1 cellular context compared by ENCODE assay signal in the genomic region with DNA sequence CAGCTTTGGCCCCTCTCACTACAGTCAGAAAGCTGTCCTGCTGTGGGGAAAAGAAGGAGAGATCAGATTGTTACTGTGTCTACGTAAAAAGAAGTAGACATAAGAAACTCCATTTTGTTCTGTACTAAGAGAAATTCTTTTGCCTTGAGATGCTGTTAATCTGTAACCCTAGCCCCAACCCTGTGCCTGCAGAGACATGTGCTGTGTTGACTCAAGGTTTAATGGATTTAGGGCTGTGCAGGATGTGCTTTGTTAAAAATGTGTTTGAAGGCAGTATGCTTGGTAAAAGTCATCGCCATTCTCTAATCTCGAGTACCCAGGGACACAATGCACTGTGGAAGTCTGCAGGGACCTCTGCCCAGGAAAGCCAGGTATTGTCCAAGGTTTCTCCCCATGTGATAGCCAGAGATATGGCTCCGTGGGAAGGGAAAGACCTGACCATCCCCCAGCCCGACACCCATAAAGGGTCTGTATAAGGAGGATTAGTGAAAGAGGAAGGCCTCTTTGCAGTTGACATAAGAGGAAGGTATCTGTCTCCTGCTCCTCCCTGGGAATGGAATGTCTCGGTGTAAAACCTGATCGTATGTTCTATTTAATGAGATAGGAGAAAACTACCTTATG.
TF ChIP-seq lines count a peak whose summit lies in the region.
"Not testable (repeated sequence)": the region's sequence is repeated elsewhere in the genome, so short reads cannot be mapped to it uniquely, and the experiment has no call there.

No MANE protein-coding gene starts in this region.

TF ChIP-seq in HepG2, 621 proteins besides CTCF, POLR2A, EP300 and RAD21 (continued from another document):
- TF ChIP-seq FOXP4 (CRISPR knock-in tag; IDR thresholded peaks at IDR 0.05) (peak; percentile 51; the same call in 1 of the 2 replicates), ETV5 (CRISPR knock-in tag; IDR thresholded peaks at IDR 0.05; ENCODE audit: borderline replicate concordance) (peak; percentile 50; the same call in 1 of the 2 replicates), HNF1A (IDR thresholded peaks at IDR 0.05; ENCODE audit: low read depth) (peak; percentile 78; the same call in 1 of the 2 replicates), FOXA3 (CRISPR knock-in tag; IDR thresholded peaks at IDR 0.05) (peak; percentile 72), MED1 (CRISPR knock-in tag; IDR thresholded peaks at IDR 0.05) (peak; percentile 47), BCL6 (CRISPR knock-in tag; IDR thresholded peaks at IDR 0.05) (peak; percentile 40; the same call in 1 of the 2 replicates), PITX1 (CRISPR knock-in tag; IDR thresholded peaks at IDR 0.05) (peak; percentile 74; the same call in 1 of the 2 replicates), RARA (CRISPR knock-in tag; IDR thresholded peaks at IDR 0.05) (peak; percentile 47; the same call in 1 of the 2 replicates), HNF1B (CRISPR knock-in tag; IDR thresholded peaks at IDR 0.05) (0 out of 2 replicates have a peak, but pooled peaks have one; percentile 12), NCOA2 (CRISPR knock-in tag; IDR thresholded peaks at IDR 0.05) (peak; percentile 55; the same call in 1 of the 2 replicates), ZNF331 (CRISPR knock-in tag; IDR thresholded peaks at IDR 0.05) (0 out of 2 replicates have a peak, but pooled peaks have one; percentile 29), FOXA1 (CRISPR knock-in tag; IDR thresholded peaks at IDR 0.05) (peak; percentile 85), GATAD2A (CRISPR knock-in tag; IDR thresholded peaks at IDR 0.05) (peak; percentile 50; the same call in 1 of the 2 replicates), SOX6 (CRISPR knock-in tag; IDR thresholded peaks at IDR 0.05) (0 out of 2 replicates have a peak, but pooled peaks have one; percentile 10)
- TF ChIP-seq HNF1A (CRISPR knock-in tag; IDR thresholded peaks at IDR 0.05; ENCODE audit: borderline replicate concordance); FOXA1 (IDR thresholded peaks at IDR 0.05); SOX6 (IDR thresholded peaks at IDR 0.05): not testable (repeated sequence)
